Comparison of ENCODE assay signal across 22 cellular contexts in genomic region chr9:129386812-129387177, GRCh38.
"Had no signal": no experiment of that assay in that cellular context is flagged by ENCODE, and none has a peak within 500 bp of the region (broad histone marks: within the 10 kb centered on the region; RNA-seq: fewer than 3 reads in every experiment).

No MANE protein-coding gene starts in this region.

- DNase-seq: activated CD4-positive, alpha-beta memory T cell treated with anti-CD3 and anti-CD28 coated beads, Interleukin-2, amount 10 ng/mL, durations not matched to agents 7 days and 5 days; activated CD4-positive, alpha-beta T cell treated with anti-CD3 and anti-CD28 coated beads, Interleukin-2, amount 10 ng/mL, durations not matched to agents 7 days and 5 days; activated CD4-positive, CD25-positive, alpha-beta regulatory T cell treated with anti-CD3 and anti-CD28 coated beads, Interleukin-2, amount 50 U/mL, for 72 hours; activated gamma-delta T cell treated with Interleukin-2 at 50 U/mL for 16 hours; activated naive CD4-positive, alpha-beta T cell treated with anti-CD3 and anti-CD28 coated beads, Interleukin-2, amount 50 U/mL, for 16 hours; amniotic stem cell; central memory CD4-positive, alpha-beta T cell; effector CD4-positive, alpha-beta T cell; foreskin melanocyte; left ventricle myocardium inferior; mucosa of descending colon; ovary; small intestine; stimulated activated CD4-positive, alpha-beta T cell treated with anti-CD3 and anti-CD28 coated beads, Interleukin-4, amount 100 ng/mL, for 24 hours; stimulated activated naive CD8-positive, alpha-beta T cell treated with anti-CD3 and anti-CD28 coated beads, Interleukin-15, amount 100 ng/mL, for 72 hours; T-helper 2 cell had no signal

- H3K27me3 ChIP-seq: esophagus muscularis mucosa, neutrophil, ovary, sigmoid colon, thyroid gland had no signal

- ATAC-seq: mucosa of descending colon; stimulated activated effector memory CD8-positive, alpha-beta T cell treated with anti-CD3 and anti-CD28 coated beads, Interleukin-12 subunit alpha, Interleukin-12 subunit beta, amount 100 ng/mL, for 72 hours; stimulated activated naive CD8-positive, alpha-beta T cell treated with anti-CD3 and anti-CD28 coated beads, Interleukin-15, amount 100 ng/mL, for 72 hours had no signal

- H3K27ac ChIP-seq: esophagus muscularis mucosa, left ventricle myocardium inferior, neutrophil, ovary, sigmoid colon, thyroid gland had no signal

- H3K36me3 ChIP-seq: esophagus muscularis mucosa, left ventricle myocardium inferior, neutrophil, ovary, sigmoid colon, thyroid gland had no signal

- H3K4me3 ChIP-seq: esophagus muscularis mucosa, left ventricle myocardium inferior, lung, mucosa of descending colon, ovary, sigmoid colon, thyroid gland had no signal

- H3K9me3 ChIP-seq: esophagus muscularis mucosa, left ventricle myocardium inferior, mucosa of descending colon, neutrophil, ovary, sigmoid colon, thyroid gland had no signal
